Comparison of ENCODE assay signal across 10 cellular contexts in the genomic region with DNA sequence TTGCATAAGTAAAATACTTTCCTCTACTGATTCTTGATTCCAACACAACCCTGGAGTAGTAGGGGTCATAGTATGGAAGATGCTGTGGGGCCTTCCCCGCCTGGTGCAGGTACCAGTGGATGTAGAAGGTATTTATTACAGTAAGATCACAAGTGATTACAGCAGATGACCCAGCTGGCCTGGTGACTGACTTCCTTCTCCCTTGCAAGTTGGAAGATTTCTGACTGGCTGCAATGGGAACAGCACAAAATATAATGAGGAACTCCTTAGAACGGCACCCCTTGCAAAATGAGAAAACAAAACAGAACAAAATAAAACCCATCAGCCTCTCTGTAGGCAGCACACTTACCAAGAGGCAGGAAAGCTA.
DNase-seq lines count a peak whose midpoint lies in the region; ATAC-seq lines count a peak whose summit lies in the region.
"Had no signal": no experiment of that assay in that cellular context is flagged by ENCODE, and none has a peak within 500 bp of the region (broad histone marks: within the 10 kb centered on the region; RNA-seq: fewer than 3 reads in every experiment).

No MANE protein-coding gene starts in this region.

- H2BK120ac ChIP-seq in mesendoderm (ENCODE audit: low read depth, low read length): no peak overlapping the region

- H3K27me3 ChIP-seq in mesendoderm (ENCODE audit: insufficient read depth, low read length, poor library complexity): no peaks in the 10 kb centered on the region
- H3K27me3 ChIP-seq in HAP-1 (ENCODE audit: low read depth): no peaks in the 10 kb centered on the region
- H3K27me3 ChIP-seq: body of pancreas had no signal

- in situ Hi-C loops in HAP-1 (cut with MboI; ENCODE audit: low sequenced_read_pairs): loop anchor here (10.0 kb wide), 1 partner anchor 110 kb away; no protein-coding TSS in a partner anchor

- H2BK15ac ChIP-seq in mesendoderm (replicated peaks; ENCODE audit: low read depth): no peak overlapping the region

- no peaks in the 10 kb centered on the region for H3K79me2 ChIP-seq in mesendoderm (ENCODE audit: control insufficient read depth, insufficient read depth, low read length)

- peak; percentile 35 for DNase-seq in Ammon's horn (ENCODE audit: low spot score)
- DNase-seq in activated CD8-positive, alpha-beta T cell treated with anti-CD3 and anti-CD28 coated beads, Interleukin-2, amount 10 ng/mL, durations not matched to agents 7 days and 5 days: no peak
- no peak for DNase-seq in mesendoderm
- no peak for DNase-seq in NCI-H226
- no peak for DNase-seq in stimulated activated CD8-positive, alpha-beta memory T cell treated with anti-CD3 and anti-CD28 coated beads, Interleukin-4, amount 100 ng/mL, for 48 hours
- DNase-seq in HAP-1 (ENCODE audit: low spot score in 2 of 2): no peak
- DNase-seq: DMS79 had no signal

- H3K4ac ChIP-seq in mesendoderm (ENCODE audit: low read depth, low read length): no peak overlapping the region

- H3K4me1 ChIP-seq in mesendoderm (ENCODE audit: control insufficient read depth, low read depth, low read length) (peaks cover 6% of the 10 kb centered on the region), HAP-1 (no peaks in the 10 kb centered on the region)

- H3K9me3 Mint-ChIP-seq in activated CD8-positive, alpha-beta T cell treated with anti-CD3 and anti-CD28 coated beads, Interleukin-2, amount 10 ng/mL, durations not matched to agents 7 days and 5 days (ENCODE audit: insufficient read depth): no peaks in the 10 kb centered on the region

- H3K56ac ChIP-seq in mesendoderm (ENCODE audit: low read length): peak overlapping the region; percentile 46

- H3K18ac ChIP-seq in mesendoderm (ENCODE audit: low read length): no peak overlapping the region

- peak overlapping the region; percentile 84 for H3K4me3 Mint-ChIP-seq in activated CD8-positive, alpha-beta T cell treated with anti-CD3 and anti-CD28 coated beads, Interleukin-2, amount 10 ng/mL, durations not matched to agents 7 days and 5 days

- no peak overlapping the region for H3K9ac ChIP-seq in mesendoderm (ENCODE audit: low read length)

- no peaks in the 10 kb centered on the region for H3K9me3 ChIP-seq in HAP-1
- H3K9me3 ChIP-seq: body of pancreas had no signal

- no peak overlapping the region for H3K23ac ChIP-seq in mesendoderm (ENCODE audit: low read length)

- peak; percentile 8 for ATAC-seq in GM19395 (IDR thresholded peaks at IDR 0.05; ENCODE audit: unreplicated experiment)
- no peak for ATAC-seq in activated CD8-positive, alpha-beta T cell treated with anti-CD3 and anti-CD28 coated beads, Interleukin-2, amount 10 ng/mL, durations not matched to agents 7 days and 5 days
- ATAC-seq in HG02588 (IDR thresholded peaks at IDR 0.05; ENCODE audit: unreplicated experiment): no peak

- no CpG with 5 or more reads among the region's 2 CpGs for WGBS in mesendoderm (ENCODE audit: extremely low coverage, insufficient coverage, low lambda C conversion rate)

- CTCF ChIA-PET in activated CD8-positive, alpha-beta T cell treated with anti-CD3 and anti-CD28 coated beads, Interleukin-2, amount 10 ng/mL, durations not matched to agents 7 days and 5 days (lab: Charles Lee): interaction anchor here (0.6 to 6.0 kb wide), 41 partner anchors 8 to 230 kb away, joined by 3 to 318 read pairs (median 5); no protein-coding TSS in a partner anchor

- H2AK5ac ChIP-seq in mesendoderm (ENCODE audit: low read length): no peak overlapping the region

- POLR2A ChIA-PET in activated CD8-positive, alpha-beta T cell treated with anti-CD3 and anti-CD28 coated beads, Interleukin-2, amount 10 ng/mL, durations not matched to agents 7 days and 5 days (lab: Charles Lee): interaction anchor here (0.7 to 2.4 kb wide), 4 partner anchors 85 to 119 kb away, joined by 3 to 13 read pairs (median 4); no protein-coding TSS in a partner anchor

- peak overlapping the region; percentile 83 for H3K27ac Mint-ChIP-seq in activated CD8-positive, alpha-beta T cell treated with anti-CD3 and anti-CD28 coated beads, Interleukin-2, amount 10 ng/mL, durations not matched to agents 7 days and 5 days

- H3K4me2 ChIP-seq in mesendoderm (ENCODE audit: low read length): no peak overlapping the region

- peaks cover 10% of the 10 kb centered on the region for H3K36me3 Mint-ChIP-seq in activated CD8-positive, alpha-beta T cell treated with anti-CD3 and anti-CD28 coated beads, Interleukin-2, amount 10 ng/mL, durations not matched to agents 7 days and 5 days (ENCODE audit: low read depth)

- H3K4me3 ChIP-seq in mesendoderm (ENCODE audit: low read length): no peak overlapping the region
- no peak overlapping the region for H3K4me3 ChIP-seq in HAP-1
- H3K4me3 ChIP-seq: body of pancreas had no signal

- H4K5ac ChIP-seq in mesendoderm (ENCODE audit: low read length): no peak overlapping the region

- H3K36me3 ChIP-seq in mesendoderm (ENCODE audit: control insufficient read depth, insufficient read depth, low read length): no peaks in the 10 kb centered on the region
- H3K36me3 ChIP-seq in HAP-1 (replicated peaks): no peaks in the 10 kb centered on the region

- no peaks in the 10 kb centered on the region for H3K79me1 ChIP-seq in mesendoderm (ENCODE audit: low read length)

- H3K27ac ChIP-seq in mesendoderm (ENCODE audit: low read depth, low read length): no peak overlapping the region

- no peak overlapping the region for H4K8ac ChIP-seq in mesendoderm (ENCODE audit: low read depth, low read length)

- peaks cover 58% of the 10 kb centered on the region for H3K4me1 Mint-ChIP-seq in activated CD8-positive, alpha-beta T cell treated with anti-CD3 and anti-CD28 coated beads, Interleukin-2, amount 10 ng/mL, durations not matched to agents 7 days and 5 days (ENCODE audit: low read depth)

- H2BK5ac ChIP-seq in mesendoderm (ENCODE audit: low read length): no peak overlapping the region

- H3K27me3 Mint-ChIP-seq in activated CD8-positive, alpha-beta T cell treated with anti-CD3 and anti-CD28 coated beads, Interleukin-2, amount 10 ng/mL, durations not matched to agents 7 days and 5 days (ENCODE audit: low read depth): no peaks in the 10 kb centered on the region
